8 cellular contexts compared by ENCODE assay signal in genomic region chr2:10303174-10303633, GRCh38. TPM values are rescaled to one million over a fixed set of nuclear protein-coding genes. Genes with fewer than 3 reads are reported as not detected.
DNase-seq lines count a peak whose midpoint lies in the region; ATAC-seq and FAIRE-seq lines count a peak whose summit lies in the region.

No MANE protein-coding gene starts in this region.

- H3K36me3 ChIP-seq in small intestine (ENCODE audit: control insufficient read depth in 2 of 2, insufficient read depth in 2 of 2, low read length in 2 of 2): no peaks in the 10 kb centered on the region

- intact Hi-C loops in left ventricle myocardium superior (cut with micrococcal nuclease): no loop called here

- ATAC-seq in HG03460 (IDR thresholded peaks at IDR 0.05; ENCODE audit: unreplicated experiment) (peak; percentile 8), left ventricle myocardium superior (peak; percentile 7)

- 0 to 1% (median 0%) methylated on average over 36 to 42 of the region's 42 CpGs for WGBS in small intestine, 3 donors

- no peaks in the 10 kb centered on the region for H3K27me3 ChIP-seq in small intestine (ENCODE audit: control insufficient read depth in 2 of 2, insufficient read depth in 2 of 2, low read length in 2 of 2)

- peak overlapping the region; percentile 74 to 89 for H3K27ac ChIP-seq in small intestine (ENCODE audit: low read depth in 1 of 2, low read length in 1 of 2)

- no peak for FAIRE-seq in small intestine (lab: Jason Lieb, UNC)

- H3K4me3 ChIP-seq in small intestine (ENCODE audit: low read depth in 1 of 2, low read length in 2 of 2): peak overlapping the region; percentile 77 to 89

- no peaks in the 10 kb centered on the region for H3K9me3 ChIP-seq in small intestine (ENCODE audit: control insufficient read depth, low read depth)

- H3K4me1 ChIP-seq in small intestine (ENCODE audit: control insufficient read depth in 2 of 2, insufficient read depth in 1 of 2, low read depth in 1 of 2, low read length in 1 of 2): peaks cover 11 to 25% of the 10 kb centered on the region in 2 donors

- peak; percentile 28 for DNase-seq in NCI-H1694 treated with DMSO at 0.1 percent for 48 hours (lab: John Stamatoyannopoulos, UW)
- DNase-seq in NCI-H1694 (lab: John Stamatoyannopoulos, UW): no peak
- DNase-seq in activated naive CD4-positive, alpha-beta T cell treated with Interleukin-2 at 50 U/mL for 16 hours: peak; percentile 39
- peak; percentile 59 for DNase-seq in left ventricle myocardium superior
- DNase-seq in small intestine: no peak
- DNase-seq in NCI-H1092 (lab: John Stamatoyannopoulos, UW): no peak
- DNase-seq in NK-92 treated with Interleukin-12 subunit alpha and Interleukin-12 subunit beta, amount 100 ng/mL, for 24 hours (lab: John Stamatoyannopoulos, UW): no peak

RNA-seq across cellular contexts. Expression of gene HPCAL1, which starts 0.5 kb away (rescaled TPM):
- 40.5 TPM for total RNA-seq in left ventricle myocardium superior
- 100 to 1,000 TPM in 1 of 3 donors, 10 to 100 TPM in 2; 82.3 to 142 (median 98.4) TPM for polyA plus RNA-seq in small intestine

Comparison
In these comparisons a context has a peak if more than half of its experiments do, and no peak if none do; other contexts are left out.
1. DNase-seq: peak in NCI-H1694 treated with DMSO at 0.1 percent for 48 hours (single experiment), activated naive CD4-positive, alpha-beta T cell treated with Interleukin-2 at 50 U/mL for 16 hours (single experiment) and left ventricle myocardium superior (single experiment); none in NCI-H1694 (single experiment), small intestine (single experiment), NCI-H1092 (single experiment) and NK-92 treated with Interleukin-12 subunit alpha and Interleukin-12 subunit beta, amount 100 ng/mL, for 24 hours (single experiment).